In the genomic region with DNA sequence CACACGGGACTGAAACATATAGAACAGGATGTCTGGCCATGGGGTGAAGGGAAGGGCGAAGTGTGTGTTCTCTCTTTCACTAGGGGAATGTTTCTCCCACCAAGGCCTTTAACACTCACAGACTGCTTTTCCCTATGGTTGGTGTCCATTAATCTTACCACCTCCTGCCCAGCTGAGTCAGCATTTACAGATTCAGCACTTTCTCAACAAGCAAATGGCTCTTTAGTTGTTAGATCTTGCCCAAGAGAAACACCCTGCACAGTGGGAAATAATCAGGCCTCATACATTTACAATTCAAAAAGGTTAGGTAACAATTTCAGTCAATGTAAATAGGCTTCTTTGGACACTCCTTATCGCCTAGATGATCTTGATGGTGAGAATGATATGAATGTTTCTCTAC, we compare ENCODE assay signal across 1 cellular context.
TF ChIP-seq lines count a peak whose summit lies in the region.

No MANE protein-coding gene starts in this region.

TF ChIP-seq in GM23338, 12 proteins besides CTCF, POLR2A, EP300 and RAD21 (continued from another document):
- TF ChIP-seq, protein P1, sequence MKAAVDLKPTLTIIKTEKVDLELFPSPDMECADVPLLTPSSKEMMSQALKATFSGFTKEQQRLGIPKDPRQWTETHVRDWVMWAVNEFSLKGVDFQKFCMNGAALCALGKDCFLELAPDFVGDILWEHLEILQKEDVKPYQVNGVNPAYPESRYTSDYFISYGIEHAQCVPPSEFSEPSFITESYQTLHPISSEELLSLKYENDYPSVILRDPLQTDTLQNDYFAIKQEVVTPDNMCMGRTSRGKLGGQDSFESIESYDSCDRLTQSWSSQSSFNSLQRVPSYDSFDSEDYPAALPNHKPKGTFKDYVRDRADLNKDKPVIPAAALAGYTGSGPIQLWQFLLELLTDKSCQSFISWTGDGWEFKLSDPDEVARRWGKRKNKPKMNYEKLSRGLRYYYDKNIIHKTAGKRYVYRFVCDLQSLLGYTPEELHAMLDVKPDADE (IDR thresholded peaks at IDR 0.05) = no peak
- TF ChIP-seq STAT1 (IDR thresholded peaks at IDR 0.05; ENCODE audit: unreplicated experiment) (no peak), ZNF331 (CRISPR knock-in tag; IDR thresholded peaks at IDR 0.05; ENCODE audit: low read depth) (no peak), JUNB (IDR thresholded peaks at IDR 0.05; ENCODE audit: unreplicated experiment) (no peak), ZNF114 (CRISPR knock-in tag; IDR thresholded peaks at IDR 0.05) (no peak), EZH2 (IDR thresholded peaks at IDR 0.05; ENCODE audit: low read depth, unreplicated experiment) (no peak), POLR2AphosphoS5 (IDR thresholded peaks at IDR 0.05; ENCODE audit: low read depth) (no peak), NANOG (IDR thresholded peaks at IDR 0.05; ENCODE audit: borderline replicate concordance) (no peak), EZH2phosphoT487 (IDR thresholded peaks at IDR 0.05; ENCODE audit: unreplicated experiment) (no peak)
- TF ChIP-seq, protein P2, sequence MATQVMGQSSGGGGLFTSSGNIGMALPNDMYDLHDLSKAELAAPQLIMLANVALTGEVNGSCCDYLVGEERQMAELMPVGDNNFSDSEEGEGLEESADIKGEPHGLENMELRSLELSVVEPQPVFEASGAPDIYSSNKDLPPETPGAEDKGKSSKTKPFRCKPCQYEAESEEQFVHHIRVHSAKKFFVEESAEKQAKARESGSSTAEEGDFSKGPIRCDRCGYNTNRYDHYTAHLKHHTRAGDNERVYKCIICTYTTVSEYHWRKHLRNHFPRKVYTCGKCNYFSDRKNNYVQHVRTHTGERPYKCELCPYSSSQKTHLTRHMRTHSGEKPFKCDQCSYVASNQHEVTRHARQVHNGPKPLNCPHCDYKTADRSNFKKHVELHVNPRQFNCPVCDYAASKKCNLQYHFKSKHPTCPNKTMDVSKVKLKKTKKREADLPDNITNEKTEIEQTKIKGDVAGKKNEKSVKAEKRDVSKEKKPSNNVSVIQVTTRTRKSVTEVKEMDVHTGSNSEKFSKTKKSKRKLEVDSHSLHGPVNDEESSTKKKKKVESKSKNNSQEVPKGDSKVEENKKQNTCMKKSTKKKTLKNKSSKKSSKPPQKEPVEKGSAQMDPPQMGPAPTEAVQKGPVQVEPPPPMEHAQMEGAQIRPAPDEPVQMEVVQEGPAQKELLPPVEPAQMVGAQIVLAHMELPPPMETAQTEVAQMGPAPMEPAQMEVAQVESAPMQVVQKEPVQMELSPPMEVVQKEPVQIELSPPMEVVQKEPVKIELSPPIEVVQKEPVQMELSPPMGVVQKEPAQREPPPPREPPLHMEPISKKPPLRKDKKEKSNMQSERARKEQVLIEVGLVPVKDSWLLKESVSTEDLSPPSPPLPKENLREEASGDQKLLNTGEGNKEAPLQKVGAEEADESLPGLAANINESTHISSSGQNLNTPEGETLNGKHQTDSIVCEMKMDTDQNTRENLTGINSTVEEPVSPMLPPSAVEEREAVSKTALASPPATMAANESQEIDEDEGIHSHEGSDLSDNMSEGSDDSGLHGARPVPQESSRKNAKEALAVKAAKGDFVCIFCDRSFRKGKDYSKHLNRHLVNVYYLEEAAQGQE (IDR thresholded peaks at IDR 0.05; ENCODE audit: unreplicated experiment) = no peak
- TF ChIP-seq, protein P3, sequence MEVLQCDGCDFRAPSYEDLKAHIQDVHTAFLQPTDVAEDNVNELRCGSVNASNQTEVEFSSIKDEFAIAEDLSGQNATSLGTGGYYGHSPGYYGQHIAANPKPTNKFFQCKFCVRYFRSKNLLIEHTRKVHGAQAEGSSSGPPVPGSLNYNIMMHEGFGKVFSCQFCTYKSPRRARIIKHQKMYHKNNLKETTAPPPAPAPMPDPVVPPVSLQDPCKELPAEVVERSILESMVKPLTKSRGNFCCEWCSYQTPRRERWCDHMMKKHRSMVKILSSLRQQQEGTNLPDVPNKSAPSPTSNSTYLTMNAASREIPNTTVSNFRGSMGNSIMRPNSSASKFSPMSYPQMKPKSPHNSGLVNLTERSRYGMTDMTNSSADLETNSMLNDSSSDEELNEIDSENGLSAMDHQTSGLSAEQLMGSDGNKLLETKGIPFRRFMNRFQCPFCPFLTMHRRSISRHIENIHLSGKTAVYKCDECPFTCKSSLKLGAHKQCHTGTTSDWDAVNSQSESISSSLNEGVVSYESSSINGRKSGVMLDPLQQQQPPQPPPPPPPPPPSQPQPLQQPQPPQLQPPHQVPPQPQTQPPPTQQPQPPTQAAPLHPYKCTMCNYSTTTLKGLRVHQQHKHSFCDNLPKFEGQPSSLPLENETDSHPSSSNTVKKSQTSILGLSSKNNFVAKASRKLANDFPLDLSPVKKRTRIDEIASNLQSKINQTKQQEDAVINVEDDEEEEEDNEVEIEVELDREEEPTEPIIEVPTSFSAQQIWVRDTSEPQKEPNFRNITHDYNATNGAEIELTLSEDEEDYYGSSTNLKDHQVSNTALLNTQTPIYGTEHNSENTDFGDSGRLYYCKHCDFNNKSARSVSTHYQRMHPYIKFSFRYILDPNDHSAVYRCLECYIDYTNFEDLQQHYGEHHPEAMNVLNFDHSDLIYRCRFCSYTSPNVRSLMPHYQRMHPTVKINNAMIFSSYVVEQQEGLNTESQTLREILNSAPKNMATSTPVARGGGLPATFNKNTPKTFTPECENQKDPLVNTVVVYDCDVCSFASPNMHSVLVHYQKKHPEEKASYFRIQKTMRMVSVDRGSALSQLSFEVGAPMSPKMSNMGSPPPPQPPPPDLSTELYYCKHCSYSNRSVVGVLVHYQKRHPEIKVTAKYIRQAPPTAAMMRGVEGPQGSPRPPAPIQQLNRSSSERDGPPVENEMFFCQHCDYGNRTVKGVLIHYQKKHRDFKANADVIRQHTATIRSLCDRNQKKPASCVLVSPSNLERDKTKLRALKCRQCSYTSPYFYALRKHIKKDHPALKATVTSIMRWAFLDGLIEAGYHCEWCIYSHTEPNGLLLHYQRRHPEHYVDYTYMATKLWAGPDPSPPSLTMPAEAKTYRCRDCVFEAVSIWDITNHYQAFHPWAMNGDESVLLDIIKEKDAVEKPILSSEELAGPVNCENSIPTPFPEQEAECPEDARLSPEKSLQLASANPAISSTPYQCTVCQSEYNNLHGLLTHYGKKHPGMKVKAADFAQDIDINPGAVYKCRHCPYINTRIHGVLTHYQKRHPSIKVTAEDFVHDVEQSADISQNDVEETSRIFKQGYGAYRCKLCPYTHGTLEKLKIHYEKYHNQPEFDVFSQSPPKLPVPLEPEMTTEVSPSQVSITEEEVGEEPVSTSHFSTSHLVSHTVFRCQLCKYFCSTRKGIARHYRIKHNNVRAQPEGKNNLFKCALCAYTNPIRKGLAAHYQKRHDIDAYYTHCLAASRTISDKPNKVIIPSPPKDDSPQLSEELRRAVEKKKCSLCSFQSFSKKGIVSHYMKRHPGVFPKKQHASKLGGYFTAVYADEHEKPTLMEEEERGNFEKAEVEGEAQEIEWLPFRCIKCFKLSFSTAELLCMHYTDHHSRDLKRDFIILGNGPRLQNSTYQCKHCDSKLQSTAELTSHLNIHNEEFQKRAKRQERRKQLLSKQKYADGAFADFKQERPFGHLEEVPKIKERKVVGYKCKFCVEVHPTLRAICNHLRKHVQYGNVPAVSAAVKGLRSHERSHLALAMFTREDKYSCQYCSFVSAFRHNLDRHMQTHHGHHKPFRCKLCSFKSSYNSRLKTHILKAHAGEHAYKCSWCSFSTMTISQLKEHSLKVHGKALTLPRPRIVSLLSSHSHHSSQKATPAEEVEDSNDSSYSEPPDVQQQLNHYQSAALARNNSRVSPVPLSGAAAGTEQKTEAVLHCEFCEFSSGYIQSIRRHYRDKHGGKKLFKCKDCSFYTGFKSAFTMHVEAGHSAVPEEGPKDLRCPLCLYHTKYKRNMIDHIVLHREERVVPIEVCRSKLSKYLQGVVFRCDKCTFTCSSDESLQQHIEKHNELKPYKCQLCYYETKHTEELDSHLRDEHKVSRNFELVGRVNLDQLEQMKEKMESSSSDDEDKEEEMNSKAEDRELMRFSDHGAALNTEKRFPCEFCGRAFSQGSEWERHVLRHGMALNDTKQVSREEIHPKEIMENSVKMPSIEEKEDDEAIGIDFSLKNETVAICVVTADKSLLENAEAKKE (CRISPR knock-in tag; IDR thresholded peaks at IDR 0.05) = no peak
